15 cellular contexts compared by ENCODE assay signal in the genomic region with DNA sequence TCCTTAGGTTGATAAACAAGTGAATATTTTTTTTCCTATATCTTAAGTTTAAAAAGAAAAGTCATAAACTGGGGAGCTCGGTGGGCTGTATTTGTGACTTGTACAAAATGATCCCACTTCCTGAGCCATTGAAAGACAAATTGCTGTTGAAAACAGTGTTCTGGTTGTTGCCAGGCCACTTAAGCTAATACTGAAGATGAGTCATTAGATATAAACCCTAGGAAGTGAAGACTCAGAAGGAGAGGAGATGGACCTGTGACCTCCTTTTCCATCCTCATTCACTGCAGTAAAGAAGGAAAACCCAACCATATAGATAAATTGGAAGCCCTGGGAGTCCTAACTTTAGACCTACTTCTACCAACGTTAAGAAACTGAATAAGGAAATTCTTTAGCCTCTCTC. TPM values are rescaled to one million over a fixed set of nuclear protein-coding genes. Genes with fewer than 3 reads are reported as not detected.
DNase-seq lines count a peak whose midpoint lies in the region; ATAC-seq, FAIRE-seq and TF ChIP-seq lines count a peak whose summit lies in the region.
"Had no signal": no experiment of that assay in that cellular context is flagged by ENCODE, and none has a peak within 500 bp of the region (broad histone marks: within the 10 kb centered on the region; RNA-seq: fewer than 3 reads in every experiment).

No MANE protein-coding gene starts in this region.

- H3K9ac ChIP-seq in keratinocyte (ENCODE audit: control insufficient read depth, extremely low read depth, insufficient read depth, low read length), result no peak overlapping the region

- H4K20me1 ChIP-seq in keratinocyte (ENCODE audit: control insufficient read depth, extremely low read depth, insufficient read depth, low read length), result no peaks in the 10 kb centered on the region

- peaks cover 5% of the 10 kb centered on the region for H3K4me1 Mint-ChIP-seq in type B pancreatic cell (ENCODE audit: unreplicated experiment)

- H3K27me3 Mint-ChIP-seq in type B pancreatic cell, result peaks cover 4% of the 10 kb centered on the region

- peaks cover 27% of the 10 kb centered on the region for H3K4me1 ChIP-seq in keratinocyte (ENCODE audit: control insufficient read depth, extremely low read depth, insufficient read depth, low read length)
- H3K4me1 ChIP-seq: tibial artery had no signal

- H3K36me3 Mint-ChIP-seq in type B pancreatic cell, result no peaks in the 10 kb centered on the region

- H3K9me3 ChIP-seq in keratinocyte (ENCODE audit: control insufficient read depth, low read depth, low read length), result no peaks in the 10 kb centered on the region
- H3K9me3 ChIP-seq: tibial artery had no signal

- H3K4me2 ChIP-seq in keratinocyte (ENCODE audit: control insufficient read depth, extremely low read depth, insufficient read depth, low read depth, low read length), result no peak overlapping the region

- H3K9me3 Mint-ChIP-seq in type B pancreatic cell, result no peaks in the 10 kb centered on the region

- no peaks in the 10 kb centered on the region for H3K79me2 ChIP-seq in keratinocyte (ENCODE audit: control insufficient read depth, insufficient read depth, low read length)

- no peak overlapping the region for H2AFZ ChIP-seq in keratinocyte (ENCODE audit: control insufficient read depth, low read length)

- no peak overlapping the region for H3K4me3 ChIP-seq in keratinocyte (ENCODE audit: control insufficient read depth in 2 of 3, extremely low read depth in 1 of 3, insufficient read depth in 2 of 3, low read depth in 1 of 3, low read length in 3 of 3)
- H3K4me3 ChIP-seq: coronary artery, tibial artery had no signal

- H3K36me3 ChIP-seq in keratinocyte (ENCODE audit: control insufficient read depth in 2 of 2, extremely low read depth in 1 of 2, insufficient read depth in 2 of 2, low read length in 2 of 2), result no peaks in the 10 kb centered on the region
- H3K36me3 ChIP-seq: tibial artery had no signal

- no peak overlapping the region for H3K27ac Mint-ChIP-seq in type B pancreatic cell
- H3K27ac Mint-ChIP-seq: activated CD4-positive, alpha-beta T cell treated with anti-CD3 and anti-CD28 coated beads for 36 hours had no signal

- ATAC-seq in HG03439 (IDR thresholded peaks at IDR 0.05; ENCODE audit: unreplicated experiment), result no peak
- ATAC-seq in HG03565 (IDR thresholded peaks at IDR 0.05; ENCODE audit: unreplicated experiment), result no peak

- TF ChIP-seq CTCF in keratinocyte (optimal IDR thresholded peaks at IDR 0.05 in 1 of 3, IDR thresholded peaks at IDR 0.05 in 1 of 3, conservative IDR thresholded peaks at IDR 0.05 in 1 of 3; ENCODE audit: extremely low read depth in 1 of 3, insufficient read depth in 2 of 3, low read length in 3 of 3), result no peak
- TF ChIP-seq CTCF in type B pancreatic cell (conservative IDR thresholded peaks at IDR 0.05), result no peak

- dilution Hi-C loops in keratinocyte (cut with MboI; ENCODE audit: extremely low pct_ligation_motif_present, low sequenced_read_pairs), result no loop called here

- H3K27ac ChIP-seq in keratinocyte (ENCODE audit: control insufficient read depth, insufficient read depth, low read length), result peak overlapping the region; percentile 96
- H3K27ac ChIP-seq: tibial artery had no signal

- no peaks in the 10 kb centered on the region for H3K9me1 ChIP-seq in keratinocyte (ENCODE audit: control insufficient read depth, extremely low read depth, insufficient read depth, low read length)

- H3K4me3 Mint-ChIP-seq in type B pancreatic cell, result no peak overlapping the region
- H3K4me3 Mint-ChIP-seq: activated CD4-positive, alpha-beta T cell treated with anti-CD3 and anti-CD28 coated beads for 36 hours had no signal

- peak; percentile 96 for FAIRE-seq in keratinocyte (lab: Jason Lieb, UNC)

- no peaks in the 10 kb centered on the region for H3K27me3 ChIP-seq in keratinocyte (ENCODE audit: control insufficient read depth, extremely low read depth, insufficient read depth, low read length)
- H3K27me3 ChIP-seq: tibial artery had no signal

- peak; percentile 83 for DNase-seq in A172 (ENCODE audit: low spot score)
- DNase-seq in HS-27A (ENCODE audit: low read depth), result peak; percentile 20
- peak; percentile 21 for DNase-seq in astrocyte of the hippocampus (ENCODE audit: low read depth, low spot score)
- no peak for DNase-seq in keratinocyte (ENCODE audit: low read depth, low spot score)
- no peak for DNase-seq in NCI-H1436 (lab: John Stamatoyannopoulos, UW)
- DNase-seq in type B pancreatic cell (ENCODE audit: extremely low spot score, unreplicated experiment), result no peak
- DNase-seq: activated CD4-positive, alpha-beta T cell treated with anti-CD3 and anti-CD28 coated beads for 36 hours; activated gamma-delta T cell; NCI-H1417 treated with DMSO at 0.1 percent for 48 hours; NCI-H526 treated with DMSO at 0.1 percent for 48 hours; retina; tibial artery had no signal

RNA-seq across cellular contexts. Expression of a gene that starts 46.2 kb away (rescaled TPM):
- total RNA-seq in A172 (2014; rRNA removed; shearing (Covaris generic)), result 266 and 429 TPM in 2 replicates
- 279 to 1,210 TPM (median 306 TPM) in 3 replicates for polyA plus RNA-seq in keratinocyte
- polyA plus RNA-seq in keratinocyte (2011; ENCODE audit: low read depth), result 58.0 TPM
- polyA plus RNA-seq in keratinocyte (2011; cell fraction: cytosol; rRNA removed), result 606 and 644 TPM in 2 replicates
- polyA plus RNA-seq in keratinocyte (2011; cell fraction: nucleus; rRNA removed), result 1,752 and 1,862 TPM in 2 replicates
- 137 and 901 TPM in 2 replicates for polyA plus RNA-seq in keratinocyte (2012; ENCODE audit: low replicate concordance)
- 244 to 695 TPM (median 331 TPM) in 3 replicates for polyA minus RNA-seq in keratinocyte
- polyA minus RNA-seq in keratinocyte (2011; cell fraction: cytosol; rRNA and poly(A)+ RNA removed), result 380 TPM
- polyA minus RNA-seq in keratinocyte (2011; cell fraction: nucleus; rRNA and poly(A)+ RNA removed), result 558 and 1,225 TPM in 2 replicates
- total RNA-seq in type B pancreatic cell (ENCODE audit: low replicate concordance), result 23.0 and 37.4 TPM in 2 replicates

Comparison
In these comparisons a context has a peak if more than half of its experiments do, and no peak if none do; other contexts are left out.
1. DNase-seq: peak in A172 (single experiment), HS-27A (single experiment) and astrocyte of the hippocampus (single experiment); none in keratinocyte (single experiment), NCI-H1436 (single experiment) and type B pancreatic cell (single experiment).